In genomic region chr11:45264839-45265515, GRCh38 we compare ENCODE assay signal across 13 cellular contexts. TPM values are rescaled to one million over a fixed set of nuclear protein-coding genes. Genes with fewer than 3 reads are reported as not detected.
A peak's percentile ranks its signal among the peaks of the same experiment; 100 is the strongest.
DNase-seq lines count a peak whose midpoint lies in the region; TF ChIP-seq lines count a peak whose summit lies in the region.
"Had no signal": no experiment of that assay in that cellular context is flagged by ENCODE, and none has a peak within 500 bp of the region (broad histone marks: within the 10 kb centered on the region; RNA-seq: fewer than 3 reads in every experiment).

No MANE protein-coding gene starts in this region.

- no peak overlapping the region for H3K4ac ChIP-seq in mesenchymal stem cell (ENCODE audit: low read depth in 1 of 2, low read length in 2 of 2)

- no peak overlapping the region for H2AFZ ChIP-seq in mesenchymal stem cell (ENCODE audit: low read depth, low read length)
- H2AFZ ChIP-seq: PC-9 had no signal

- H3K9ac ChIP-seq in mesenchymal stem cell (ENCODE audit: low read length): peak overlapping the region; percentile 39

- H4K8ac ChIP-seq in mesenchymal stem cell (ENCODE audit: low read length): no peak overlapping the region

- WGBS in mesenchymal stem cell: 64% methylated on average over 11 of the region's 11 CpGs

- H3K4me2 ChIP-seq in mesenchymal stem cell (ENCODE audit: low read length, poor library complexity, severe bottlenecking): peak overlapping the region; percentile 26
- H3K4me2 ChIP-seq: PC-9 had no signal

- DNase-seq in COLO668 (lab: John Stamatoyannopoulos, UW; ENCODE audit: unreplicated experiment) (peak; percentile 52), M059J (ENCODE audit: low read depth) (peak; percentile 96), choroid plexus epithelial cell (ENCODE audit: low read depth) (peak; percentile 67), mesenchymal stem cell (peak; percentile 73), NCI-H1436 treated with DMSO at 0.1 percent for 48 hours (lab: John Stamatoyannopoulos, UW) (no peak), NCI-H510A treated with DMSO at 0.1 percent for 48 hours (lab: John Stamatoyannopoulos, UW) (no peak)
- no peak for DNase-seq in stimulated activated CD4-positive, alpha-beta T cell treated with anti-CD3 and anti-CD28 coated beads, Interleukin-2, amount 100 ng/mL, for 48 hours
- no peak for DNase-seq in activated T-cell treated with anti-CD3 and anti-CD28 coated beads, Interleukin-2, amount 50 U/mL, for 48 hours
- DNase-seq: activated CD4-positive, alpha-beta T cell treated with anti-CD3 and anti-CD28 coated beads for 1 hour; NCI-H1417 treated with DMSO at 0.1 percent for 48 hours; PC-9; stimulated activated naive B cell treated with anti-CD40 and anti-IgM and Interleukin-4, amounts not matched to agents 10 μg/mL and 1 μg/mL and 100 μg/mL, for 72 hours had no signal

- no peaks in the 10 kb centered on the region for H3K79me1 ChIP-seq in mesenchymal stem cell (replicated peaks; ENCODE audit: low read length, poor library complexity, severe bottlenecking)

- no peak overlapping the region for H3K14ac ChIP-seq in mesenchymal stem cell (ENCODE audit: low read length in 2 of 2)

- no peak overlapping the region for H3K18ac ChIP-seq in mesenchymal stem cell (ENCODE audit: low read depth in 1 of 2, low read length in 2 of 2)

- H4K91ac ChIP-seq in mesenchymal stem cell (ENCODE audit: low read length): peak overlapping the region; percentile 72

- no peak overlapping the region for H2BK120ac ChIP-seq in mesenchymal stem cell (ENCODE audit: low read depth, low read length)

- peaks cover 0 to 36% of the 10 kb centered on the region in 2 experiments for H3K27me3 ChIP-seq in mesenchymal stem cell (ENCODE audit: control insufficient read depth in 1 of 2, insufficient read depth in 1 of 2, low read length in 2 of 2)

- H3K23ac ChIP-seq in mesenchymal stem cell (ENCODE audit: low read length in 2 of 2): peak overlapping the region in 1 of 2 experiments; percentile 36

- TF ChIP-seq CTCF in choroid plexus epithelial cell (conservative IDR thresholded peaks at IDR 0.05; ENCODE audit: low read depth, low read length): no peak

- H3K4me1 ChIP-seq in mesenchymal stem cell (ENCODE audit: control insufficient read depth, insufficient read depth, low read depth, low read length): peaks cover 24% of the 10 kb centered on the region

- H3K36me3 ChIP-seq in mesenchymal stem cell (ENCODE audit: control insufficient read depth in 1 of 2, insufficient read depth in 2 of 2, low read depth in 1 of 2, low read length in 2 of 2): no peaks in the 10 kb centered on the region

- H2AK5ac ChIP-seq in mesenchymal stem cell (ENCODE audit: low read length, severe bottlenecking): peak overlapping the region; percentile 55

- no peak overlapping the region for H2BK12ac ChIP-seq in mesenchymal stem cell (ENCODE audit: low read length in 2 of 2)

- H3K27ac ChIP-seq in mesenchymal stem cell (ENCODE audit: low read length, poor library complexity, severe bottlenecking): peak overlapping the region; percentile 85
- H3K27ac ChIP-seq: PC-9 had no signal

- H2BK15ac ChIP-seq in mesenchymal stem cell (ENCODE audit: low read depth, poor library complexity, severe bottlenecking): peak overlapping the region; percentile 23

- no peak overlapping the region for H3K4me3 ChIP-seq in choroid plexus epithelial cell (ENCODE audit: low read depth, low read length)
- peak overlapping the region in 1 of 2 experiments; percentile 24 for H3K4me3 ChIP-seq in mesenchymal stem cell (ENCODE audit: insufficient read depth in 1 of 2, low read depth in 1 of 2, low read length in 2 of 2)
- H3K4me3 ChIP-seq: PC-9 had no signal

- no peak overlapping the region for H2BK5ac ChIP-seq in mesenchymal stem cell (ENCODE audit: low read depth, low read length, poor library complexity, severe bottlenecking)

- H3K9me3 ChIP-seq in mesenchymal stem cell (ENCODE audit: control insufficient read depth, low read length): no peaks in the 10 kb centered on the region

RNA-seq across cellular contexts. Expression of gene SYT13, which starts 21.2 kb away (rescaled TPM):
- 6.2 and 7.2 TPM in 2 replicates for total RNA-seq in M059J (2014; rRNA removed; shearing (Covaris generic))
- 0.06 TPM for polyA plus RNA-seq in mesenchymal stem cell (2013, experiment 1 of 2)
- 0.01 TPM for polyA plus RNA-seq in mesenchymal stem cell (2013, experiment 2 of 2)
- total RNA-seq: activated naive CD4-positive, alpha-beta T cell treated with anti-CD3 and anti-CD28 coated beads, Interleukin-2, amount 50 U/mL, for 72 hours; PC-9 had no signal

Comparison
In these comparisons a context has a peak if more than half of its experiments do, and no peak if none do; other contexts are left out.
1. DNase-seq: peak in COLO668 (single experiment), M059J (single experiment), choroid plexus epithelial cell (single experiment) and mesenchymal stem cell (single experiment); none in NCI-H1436 treated with DMSO at 0.1 percent for 48 hours (single experiment), stimulated activated CD4-positive, alpha-beta T cell treated with anti-CD3 and anti-CD28 coated beads, Interleukin-2, amount 100 ng/mL, for 48 hours (0 of 2), NCI-H510A treated with DMSO at 0.1 percent for 48 hours (single experiment) and activated T-cell treated with anti-CD3 and anti-CD28 coated beads, Interleukin-2, amount 50 U/mL, for 48 hours (0 of 2).